In genomic region chr3:46865034-46865507, GRCh38 we compare ENCODE assay signal across 17 cellular contexts. TPM values are rescaled to one million over a fixed set of nuclear protein-coding genes. Genes with fewer than 3 reads are reported as not detected.
DNase-seq lines count a peak whose midpoint lies in the region; ATAC-seq, FAIRE-seq and TF ChIP-seq lines count a peak whose summit lies in the region.
"Had no signal": no experiment of that assay in that cellular context is flagged by ENCODE, and none has a peak within 500 bp of the region (broad histone marks: within the 10 kb centered on the region; RNA-seq: fewer than 3 reads in every experiment).

No MANE protein-coding gene starts in this region.

- intact Hi-C loops in kidney (cut with DNase I) = no loop called here

- H3K9ac ChIP-seq in kidney (ENCODE audit: low read length in 2 of 2) (peak overlapping the region in 1 of 2 donors; percentile 10), smooth muscle cell (ENCODE audit: low read depth) (no peak overlapping the region)

- peaks cover 17% of the 10 kb centered on the region for H3K27me3 Mint-ChIP-seq in chondrocyte (ENCODE audit: low read depth)
- H3K27me3 Mint-ChIP-seq: stimulated activated naive CD8-positive, alpha-beta T cell treated with anti-CD3 and anti-CD28 coated beads, Interleukin-15, Interleukin-2, amounts not matched to agents 100 ng/mL and 50 ng/mL, for 24 hours had no signal

- H3K36me3 Mint-ChIP-seq in chondrocyte (ENCODE audit: low read depth) = no peaks in the 10 kb centered on the region
- no peaks in the 10 kb centered on the region for H3K36me3 Mint-ChIP-seq in activated naive CD4-positive, alpha-beta T cell treated with anti-CD3 and anti-CD28 coated beads, Interleukin-2, amount 50 U/mL, for 72 hours
- H3K36me3 Mint-ChIP-seq: CD8-positive, alpha-beta memory T cell had no signal

- H3K9me3 Mint-ChIP-seq in chondrocyte (ENCODE audit: low read depth) = no peaks in the 10 kb centered on the region
- H3K9me3 Mint-ChIP-seq in activated naive CD4-positive, alpha-beta T cell treated with anti-CD3 and anti-CD28 coated beads, Interleukin-2, amount 50 U/mL, for 72 hours = no peaks in the 10 kb centered on the region
- H3K9me3 Mint-ChIP-seq: CD8-positive, alpha-beta memory T cell; stimulated activated naive CD8-positive, alpha-beta T cell treated with anti-CD3 and anti-CD28 coated beads, Interleukin-15, Interleukin-2, amounts not matched to agents 100 ng/mL and 50 ng/mL, for 24 hours had no signal

- H3K9me3 ChIP-seq in kidney (ENCODE audit: control insufficient read depth in 1 of 2, low read length in 2 of 2) (no peaks in the 10 kb centered on the region), smooth muscle cell (replicated peaks; ENCODE audit: low read depth) (no peaks in the 10 kb centered on the region)

- WGBS in smooth muscle cell (ENCODE audit: low lambda C conversion rate) = 58% methylated on average over 12 of the region's 12 CpGs

- no peaks in the 10 kb centered on the region for H4K20me1 ChIP-seq in smooth muscle cell (ENCODE audit: low read depth)

- TF ChIP-seq CTCF in HFF-Myc (IDR thresholded peaks at IDR 0.05; ENCODE audit: low read depth, low read length, missing control alignments) = no peak
- TF ChIP-seq CTCF in chondrocyte (IDR thresholded peaks at IDR 0.05) = no peak
- TF ChIP-seq CTCF in kidney (IDR thresholded peaks at IDR 0.05; ENCODE audit: borderline replicate concordance, extremely low read depth, insufficient read depth) = no peak
- no peak for TF ChIP-seq CTCF in smooth muscle cell (IDR thresholded peaks at IDR 0.05; ENCODE audit: borderline replicate concordance, insufficient read depth, poor library complexity, severe bottlenecking)

- H3K36me3 ChIP-seq in kidney (ENCODE audit: control insufficient read depth in 1 of 2, insufficient read depth in 2 of 2, low read length in 2 of 2) = no peaks in the 10 kb centered on the region
- H3K36me3 ChIP-seq in smooth muscle cell (ENCODE audit: low read depth) = no peaks in the 10 kb centered on the region

- no peaks in the 10 kb centered on the region for H3F3A ChIP-seq in smooth muscle cell (ENCODE audit: low read depth)

- H3K27ac ChIP-seq in kidney (ENCODE audit: low read depth in 2 of 2, low read length in 2 of 2) = no peak overlapping the region
- no peak overlapping the region for H3K27ac ChIP-seq in smooth muscle cell (ENCODE audit: low read depth)
- H3K27ac ChIP-seq in caudate nucleus (ENCODE audit: low read depth, low read length) = no peak overlapping the region
- H3K27ac ChIP-seq: SK-N-MC had no signal

- H3K79me2 ChIP-seq in smooth muscle cell (ENCODE audit: low read depth) = no peaks in the 10 kb centered on the region

- no peak overlapping the region for H2AFZ ChIP-seq in smooth muscle cell (ENCODE audit: low read depth)

- no peaks in the 10 kb centered on the region for H3K27me3 ChIP-seq in smooth muscle cell (ENCODE audit: low read depth)

- DNase-seq in HFF-Myc (ENCODE audit: extremely low read depth, low read depth) (peak; percentile 52), chondrocyte (ENCODE audit: low spot score) (peak; percentile 81), kidney (peak; percentile 84), smooth muscle cell (lab: John Stamatoyannopoulos, UW; ENCODE audit: unreplicated experiment) (no peak), COLO829 (ENCODE audit: low spot score) (no peak), caudate nucleus (lab: John Stamatoyannopoulos, UW) (no peak), kidney tubule cell (ENCODE audit: low spot score) (no peak)
- DNase-seq in activated naive CD4-positive, alpha-beta T cell treated with anti-CD3 and anti-CD28 coated beads, Interleukin-2, amount 50 U/mL, for 72 hours (ENCODE audit: low spot score in 2 of 2) = no peak
- DNase-seq: activated CD4-positive, CD25-positive, alpha-beta regulatory T cell; dorsolateral prefrontal cortex; hypothalamus; NCI-H146; NCI-H82 had no signal

- H3K4me3 ChIP-seq in HFF-Myc (replicated peaks; ENCODE audit: low read depth, low read length) = no peak overlapping the region
- no peak overlapping the region for H3K4me3 ChIP-seq in kidney (ENCODE audit: low read length in 2 of 2)
- no peak overlapping the region for H3K4me3 ChIP-seq in smooth muscle cell
- H3K4me3 ChIP-seq: dorsolateral prefrontal cortex, SK-N-MC had no signal

- no peak overlapping the region for H3K27ac Mint-ChIP-seq in chondrocyte (ENCODE audit: unreplicated experiment)
- H3K27ac Mint-ChIP-seq in activated naive CD4-positive, alpha-beta T cell treated with anti-CD3 and anti-CD28 coated beads, Interleukin-2, amount 50 U/mL, for 72 hours = no peak overlapping the region
- H3K27ac Mint-ChIP-seq: CD8-positive, alpha-beta memory T cell; stimulated activated naive CD8-positive, alpha-beta T cell treated with anti-CD3 and anti-CD28 coated beads, Interleukin-15, Interleukin-2, amounts not matched to agents 100 ng/mL and 50 ng/mL, for 24 hours had no signal

- no peak overlapping the region for H3K4me3 Mint-ChIP-seq in chondrocyte (ENCODE audit: unreplicated experiment)
- H3K4me3 Mint-ChIP-seq: CD8-positive, alpha-beta memory T cell; stimulated activated naive CD8-positive, alpha-beta T cell treated with anti-CD3 and anti-CD28 coated beads, Interleukin-15, Interleukin-2, amounts not matched to agents 100 ng/mL and 50 ng/mL, for 24 hours had no signal

- no peak for FAIRE-seq in kidney (lab: Jason Lieb, UNC)

- peaks cover 9% of the 10 kb centered on the region for H3K4me1 Mint-ChIP-seq in chondrocyte (ENCODE audit: low read depth)

- peak overlapping the region; percentile 40 for H3K4me2 ChIP-seq in smooth muscle cell

- H3K4me1 ChIP-seq in kidney (ENCODE audit: control insufficient read depth in 1 of 2, insufficient read depth in 1 of 2, low read depth in 1 of 2, low read length in 2 of 2) (peaks cover 34 to 50% of the 10 kb centered on the region in 2 donors), smooth muscle cell (ENCODE audit: low read depth) (no peaks in the 10 kb centered on the region)

- no peak for ATAC-seq in activated naive CD4-positive, alpha-beta T cell treated with anti-CD3 and anti-CD28 coated beads, Interleukin-2, amount 50 U/mL, for 72 hours

RNA-seq across cellular contexts. Expression of gene MYL3, which starts 1.8 kb away (rescaled TPM):
- 0.22 to 0.82 TPM in 2 of 3 replicates, not detected in the other for total RNA-seq in chondrocyte
- total RNA-seq in kidney = 41.3 TPM
- polyA plus RNA-seq in kidney (ENCODE audit: insufficient read depth, low read depth, low replicate concordance) = 81.9 TPM
- total RNA-seq in smooth muscle cell = 8.4 and 13.8 TPM in 2 replicates
- polyA plus RNA-seq in smooth muscle cell = 14.4 and 25.6 TPM in 2 replicates
- not detected for total RNA-seq in activated naive CD4-positive, alpha-beta T cell treated with anti-CD3 and anti-CD28 coated beads, Interleukin-2, amount 50 U/mL, for 72 hours
- total RNA-seq: CD8-positive, alpha-beta memory T cell; pulmonary artery endothelial cell had no signal
- polyA plus RNA-seq: CD8-positive, alpha-beta memory T cell had no signal

RNA-seq across cellular contexts. Expression of gene PTH1R, which starts 12.4 kb away (rescaled TPM):
- total RNA-seq in chondrocyte = 2.4 to 6.3 TPM (median 3.1 TPM) in 3 replicates
- total RNA-seq in kidney = 286 TPM
- 1,885 TPM for polyA plus RNA-seq in kidney (ENCODE audit: insufficient read depth, low read depth, low replicate concordance)
- 15.4 and 17.7 TPM in 2 replicates for total RNA-seq in smooth muscle cell
- polyA plus RNA-seq in smooth muscle cell = 39.2 and 50.6 TPM in 2 replicates
- not detected for total RNA-seq in activated naive CD4-positive, alpha-beta T cell treated with anti-CD3 and anti-CD28 coated beads, Interleukin-2, amount 50 U/mL, for 72 hours
- total RNA-seq: CD8-positive, alpha-beta memory T cell had no signal
- polyA plus RNA-seq: CD8-positive, alpha-beta memory T cell had no signal

Comparison
In these comparisons a context has a peak if more than half of its experiments do, and no peak if none do; other contexts are left out.
1. DNase-seq: peak in HFF-Myc (single experiment), chondrocyte (single experiment) and kidney (single experiment); none in smooth muscle cell (single experiment), COLO829 (single experiment), activated naive CD4-positive, alpha-beta T cell treated with anti-CD3 and anti-CD28 coated beads, Interleukin-2, amount 50 U/mL, for 72 hours (0 of 2), caudate nucleus (0 of 61) and kidney tubule cell (single experiment).
2. RNA of gene PTH1R, which starts 12.4 kb away (total RNA-seq): 286 TPM in kidney (single experiment); 15.4 to 17.7 TPM in smooth muscle cell, 2.4 to 6.3 TPM in chondrocyte and not detected in activated naive CD4-positive, alpha-beta T cell treated with anti-CD3 and anti-CD28 coated beads, Interleukin-2, amount 50 U/mL, for 72 hours; every median in the first group is over 10 times any median in the second.